16 cellular contexts compared by ENCODE assay signal in genomic region chrX:77740376-77740905, GRCh38. TPM values are rescaled to one million over a fixed set of nuclear protein-coding genes. Genes with fewer than 3 reads are reported as not detected.
DNase-seq lines count a peak whose midpoint lies in the region; ATAC-seq and TF ChIP-seq lines count a peak whose summit lies in the region.
"Had no signal": no experiment of that assay in that cellular context is flagged by ENCODE, and none has a peak within 500 bp of the region (broad histone marks: within the 10 kb centered on the region; RNA-seq: fewer than 3 reads in every experiment).

No MANE protein-coding gene starts in this region.

- CTCF ChIA-PET in OCI-LY7 (lab: Charles Lee; ENCODE audit: unreplicated experiment), result no interaction called here

- no peaks in the 10 kb centered on the region for H3K9me3 Mint-ChIP-seq in activated T-cell treated with anti-CD3 and anti-CD28 coated beads, Interleukin-2, amount 50 U/mL, for 24 hours
- H3K9me3 Mint-ChIP-seq in effector memory CD8-positive, alpha-beta T cell, result peaks cover 0 to 2% of the 10 kb centered on the region in 2 donors
- no peaks in the 10 kb centered on the region for H3K9me3 Mint-ChIP-seq in stimulated activated memory B cell treated with anti-CD40 and anti-IgM and Interleukin-4, amounts not matched to agents 10 μg/mL and 1 μg/mL and 100 μg/mL, for 72 hours

- H3K27ac Mint-ChIP-seq in activated T-cell treated with anti-CD3 and anti-CD28 coated beads, Interleukin-2, amount 50 U/mL, for 24 hours, result peak overlapping the region; percentile 53
- peak overlapping the region; percentile 72 to 75 for H3K27ac Mint-ChIP-seq in effector memory CD8-positive, alpha-beta T cell
- H3K27ac Mint-ChIP-seq in stimulated activated memory B cell treated with anti-CD40 and anti-IgM and Interleukin-4, amounts not matched to agents 10 μg/mL and 1 μg/mL and 100 μg/mL, for 72 hours, result peak overlapping the region; percentile 69

- no peak overlapping the region for H3K4me3 ChIP-seq in OCI-LY7 (ENCODE audit: low read depth, low read length, poor library complexity, severe bottlenecking)
- H3K4me3 ChIP-seq: body of pancreas had no signal

- H3K9me2 ChIP-seq in OCI-LY7 (ENCODE audit: insufficient read depth, low read length), result no peaks in the 10 kb centered on the region

- peaks cover 40% of the 10 kb centered on the region for H3K4me1 Mint-ChIP-seq in activated T-cell treated with anti-CD3 and anti-CD28 coated beads, Interleukin-2, amount 50 U/mL, for 24 hours (ENCODE audit: low read depth)
- H3K4me1 Mint-ChIP-seq in effector memory CD8-positive, alpha-beta T cell (ENCODE audit: low read depth in 2 of 2), result peaks cover 27 to 43% of the 10 kb centered on the region in 2 donors
- peaks cover 38% of the 10 kb centered on the region for H3K4me1 Mint-ChIP-seq in stimulated activated memory B cell treated with anti-CD40 and anti-IgM and Interleukin-4, amounts not matched to agents 10 μg/mL and 1 μg/mL and 100 μg/mL, for 72 hours

- H3K36me3 ChIP-seq in OCI-LY7 (ENCODE audit: insufficient read depth, low read length), result no peaks in the 10 kb centered on the region; the same call in 1 of the 2 replicates
- H3K36me3 ChIP-seq: neutrophil had no signal

- ATAC-seq in effector memory CD8-positive, alpha-beta T cell (replicated peaks), result no peak
- no peak for ATAC-seq in stimulated activated memory B cell treated with anti-CD40 and anti-IgM and Interleukin-4, amounts not matched to agents 10 μg/mL and 1 μg/mL and 100 μg/mL, for 72 hours
- no peak for ATAC-seq in GM21529 (IDR thresholded peaks at IDR 0.05; ENCODE audit: unreplicated experiment)
- ATAC-seq: body of pancreas, PC-3 had no signal

- no peaks in the 10 kb centered on the region for H3K9me3 ChIP-seq in OCI-LY7 (ENCODE audit: low read length)
- H3K9me3 ChIP-seq: body of pancreas, neutrophil had no signal

- H3K4me1 ChIP-seq in OCI-LY7 (ENCODE audit: insufficient read depth, low read length, poor library complexity, severe bottlenecking), result peaks cover 17% of the 10 kb centered on the region

- H3K27me3 Mint-ChIP-seq in activated T-cell treated with anti-CD3 and anti-CD28 coated beads, Interleukin-2, amount 50 U/mL, for 24 hours, result peaks cover 4% of the 10 kb centered on the region
- H3K27me3 Mint-ChIP-seq in effector memory CD8-positive, alpha-beta T cell, result no peaks in the 10 kb centered on the region
- no peaks in the 10 kb centered on the region for H3K27me3 Mint-ChIP-seq in stimulated activated memory B cell treated with anti-CD40 and anti-IgM and Interleukin-4, amounts not matched to agents 10 μg/mL and 1 μg/mL and 100 μg/mL, for 72 hours

- H4K20me1 ChIP-seq in OCI-LY7 (ENCODE audit: insufficient read depth, low read length), result no peaks in the 10 kb centered on the region

- TF ChIP-seq CTCF in OCI-LY7 (conservative IDR thresholded peaks at IDR 0.05; ENCODE audit: low read length), result no peak

- no peak overlapping the region for H3K4me2 ChIP-seq in OCI-LY7 (ENCODE audit: low read length)

- intact Hi-C loops in OCI-LY7 (cut with micrococcal nuclease; ENCODE audit: unreplicated experiment), result no loop called here

- H3K27ac ChIP-seq in OCI-LY7 (ENCODE audit: low read depth, low read length, poor library complexity, severe bottlenecking), result no peak overlapping the region
- H3K27ac ChIP-seq: body of pancreas, neutrophil had no signal

- peaks cover 73% of the 10 kb centered on the region for H3K79me2 ChIP-seq in OCI-LY7 (ENCODE audit: insufficient read depth, low read depth, low read length)

- DNase-seq in activated T-cell treated with anti-CD3 and anti-CD28 coated beads, Interleukin-2, amount 50 U/mL, for 24 hours, result no peak
- no peak for DNase-seq in activated T-cell treated with anti-CD3 and anti-CD28 coated beads, Interleukin-2, amount 50 U/mL, for 48 hours
- DNase-seq in OCI-LY7 (ENCODE audit: low spot score) (peak; percentile 3), EL (no peak), medulla oblongata (ENCODE audit: extremely low spot score) (no peak)
- no peak for DNase-seq in effector memory CD8-positive, alpha-beta T cell
- DNase-seq: activated CD4-positive, alpha-beta T cell treated with anti-CD3 and anti-CD28 coated beads for 1 hour; body of pancreas; DMS153; H7; NCI-H1105 treated with DMSO at 0.1 percent for 48 hours; NCI-H446 treated with DMSO at 0.1 percent for 48 hours; PC-3 had no signal

- no TSS peak for BruUV-seq in OCI-LY7 (replicated peaks; lab: Mats Ljungman, UMichigan)

- H3K36me3 Mint-ChIP-seq in activated T-cell treated with anti-CD3 and anti-CD28 coated beads, Interleukin-2, amount 50 U/mL, for 24 hours (ENCODE audit: low read depth), result peaks cover 7% of the 10 kb centered on the region
- peaks cover 5% of the 10 kb centered on the region for H3K36me3 Mint-ChIP-seq in effector memory CD8-positive, alpha-beta T cell (ENCODE audit: insufficient read depth)
- peaks cover 6% of the 10 kb centered on the region for H3K36me3 Mint-ChIP-seq in stimulated activated memory B cell treated with anti-CD40 and anti-IgM and Interleukin-4, amounts not matched to agents 10 μg/mL and 1 μg/mL and 100 μg/mL, for 72 hours

- H3K4me3 Mint-ChIP-seq in activated T-cell treated with anti-CD3 and anti-CD28 coated beads, Interleukin-2, amount 50 U/mL, for 24 hours, result no peak overlapping the region
- no peak overlapping the region for H3K4me3 Mint-ChIP-seq in effector memory CD8-positive, alpha-beta T cell
- no peak overlapping the region for H3K4me3 Mint-ChIP-seq in stimulated activated memory B cell treated with anti-CD40 and anti-IgM and Interleukin-4, amounts not matched to agents 10 μg/mL and 1 μg/mL and 100 μg/mL, for 72 hours

- H2AFZ ChIP-seq in OCI-LY7 (ENCODE audit: low read length), result no peak overlapping the region

- POLR2A ChIA-PET in OCI-LY7 (lab: Charles Lee), result no interaction called here

RNA-seq across cellular contexts. Expression of gene ATRX, which starts 45.6 kb away (rescaled TPM):
- total RNA-seq in OCI-LY7 (2014; rRNA removed; shearing (Covaris generic)), result 48.2 and 73.6 TPM in 2 replicates
- 65.0 and 66.3 TPM in 2 replicates for total RNA-seq in OCI-LY7 (2022)
